Comparison of ENCODE assay signal across 23 cellular contexts in the genomic region with DNA sequence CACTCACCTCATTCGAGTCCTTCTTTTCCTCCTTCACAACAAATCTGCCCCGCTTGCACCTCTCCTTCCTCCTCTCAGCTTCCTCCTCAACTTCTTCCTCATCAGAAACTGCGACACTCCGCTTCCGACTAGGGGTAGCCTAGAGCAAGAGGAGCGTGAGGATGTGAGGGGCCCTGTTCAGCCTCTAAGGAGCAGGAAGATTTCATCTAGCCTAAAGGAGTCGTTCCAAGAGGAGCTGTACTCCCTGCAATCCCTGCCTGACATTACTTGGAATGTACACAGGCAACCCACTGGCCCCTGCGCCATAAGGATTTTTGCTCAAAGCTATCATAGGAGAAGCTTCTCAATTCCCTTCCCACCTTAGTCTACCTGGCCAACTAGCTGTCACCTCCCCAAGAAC. TPM values are rescaled to one million over a fixed set of nuclear protein-coding genes. Genes with fewer than 3 reads are reported as not detected.
DNase-seq lines count a peak whose midpoint lies in the region; ATAC-seq and TF ChIP-seq lines count a peak whose summit lies in the region.
"Had no signal": no experiment of that assay in that cellular context is flagged by ENCODE, and none has a peak within 500 bp of the region (broad histone marks: within the 10 kb centered on the region; RNA-seq: fewer than 3 reads in every experiment).

No MANE protein-coding gene starts in this region.

- H3K36me3 ChIP-seq in esophagus muscularis mucosa (peaks cover 80 to 100% (median 98%) of the 10 kb centered on the region in 4 donors), suprapubic skin (peaks cover 97% of the 10 kb centered on the region)

- TF ChIP-seq EP300 in esophagus muscularis mucosa (IDR thresholded peaks at IDR 0.05) (no peak), suprapubic skin (IDR thresholded peaks at IDR 0.05) (no peak)

- TF ChIP-seq POLR2A in esophagus muscularis mucosa (IDR thresholded peaks at IDR 0.05; ENCODE audit: low read depth) (no peak), suprapubic skin (IDR thresholded peaks at IDR 0.05) (no peak)

- TF ChIP-seq CTCF in esophagus muscularis mucosa (IDR thresholded peaks at IDR 0.05) (no peak), osteocyte (IDR thresholded peaks at IDR 0.05) (no peak), suprapubic skin (IDR thresholded peaks at IDR 0.05) (no peak)

- no peaks in the 10 kb centered on the region for H3K9me3 Mint-ChIP-seq in activated T-cell treated with anti-CD3 and anti-CD28 coated beads, Interleukin-2, amount 50 U/mL, for 24 hours
- H3K9me3 Mint-ChIP-seq in osteocyte (ENCODE audit: unreplicated experiment): no peaks in the 10 kb centered on the region
- H3K9me3 Mint-ChIP-seq: CD14-positive monocyte, GM23338, H9 had no signal

- no peaks in the 10 kb centered on the region for H3K9me3 ChIP-seq in T-helper 17 cell (ENCODE audit: control insufficient read depth, low read length, poor library complexity, severe bottlenecking)
- no peaks in the 10 kb centered on the region for H3K9me3 ChIP-seq in esophagus muscularis mucosa
- H3K9me3 ChIP-seq in suprapubic skin: no peaks in the 10 kb centered on the region
- H3K9me3 ChIP-seq: BE2C, MG63 had no signal

- peaks cover 21% of the 10 kb centered on the region for H3K4me1 Mint-ChIP-seq in activated T-cell treated with anti-CD3 and anti-CD28 coated beads, Interleukin-2, amount 50 U/mL, for 24 hours (ENCODE audit: low read depth)
- peaks cover 40% of the 10 kb centered on the region for H3K4me1 Mint-ChIP-seq in T-helper 17 cell
- H3K4me1 Mint-ChIP-seq in osteocyte (ENCODE audit: unreplicated experiment): no peaks in the 10 kb centered on the region
- H3K4me1 Mint-ChIP-seq: CD14-positive monocyte, GM23338, H9 had no signal

- H3K4me3 Mint-ChIP-seq in activated T-cell treated with anti-CD3 and anti-CD28 coated beads, Interleukin-2, amount 50 U/mL, for 24 hours: no peak overlapping the region
- H3K4me3 Mint-ChIP-seq in T-helper 17 cell (no peak overlapping the region), osteocyte (ENCODE audit: unreplicated experiment) (no peak overlapping the region)
- H3K4me3 Mint-ChIP-seq: CD14-positive monocyte, GM23338, H9 had no signal

- H3K4me1 ChIP-seq in esophagus muscularis mucosa: peaks cover 0 to 11% (median 0%) of the 10 kb centered on the region in 4 donors
- H3K4me1 ChIP-seq in suprapubic skin: no peaks in the 10 kb centered on the region
- H3K4me1 ChIP-seq: BE2C had no signal

- peaks cover 92% of the 10 kb centered on the region for H3K36me3 Mint-ChIP-seq in activated T-cell treated with anti-CD3 and anti-CD28 coated beads, Interleukin-2, amount 50 U/mL, for 24 hours (ENCODE audit: low read depth)
- peaks cover 24% of the 10 kb centered on the region for H3K36me3 Mint-ChIP-seq in T-helper 17 cell (ENCODE audit: low read depth)
- H3K36me3 Mint-ChIP-seq in osteocyte (ENCODE audit: unreplicated experiment): peaks cover 72% of the 10 kb centered on the region

- H3K4me3 ChIP-seq in esophagus muscularis mucosa: no peak overlapping the region
- H3K4me3 ChIP-seq in suprapubic skin: no peak overlapping the region
- H3K4me3 ChIP-seq: GM23338, MG63 had no signal

- WGBS in esophagus muscularis mucosa: 94% methylated on average over 8 of the region's 8 CpGs
- WGBS in suprapubic skin: 95% methylated on average over 8 of the region's 8 CpGs

- ATAC-seq in T-helper 17 cell (no peak), GM21723 (IDR thresholded peaks at IDR 0.05; ENCODE audit: unreplicated experiment) (no peak)
- ATAC-seq: GM23338 had no signal

- H3K27ac ChIP-seq in esophagus muscularis mucosa (replicated peaks in 1 of 4): no peak overlapping the region
- no peak overlapping the region for H3K27ac ChIP-seq in suprapubic skin

- intact Hi-C loops in esophagus muscularis mucosa (cut with DNase I): no loop called here

- H3K27ac Mint-ChIP-seq in activated T-cell treated with anti-CD3 and anti-CD28 coated beads, Interleukin-2, amount 50 U/mL, for 24 hours: peak overlapping the region; percentile 13
- H3K27ac Mint-ChIP-seq in T-helper 17 cell: peak overlapping the region; percentile 11
- H3K27ac Mint-ChIP-seq in osteocyte (ENCODE audit: unreplicated experiment): no peak overlapping the region
- H3K27ac Mint-ChIP-seq: GM23338 had no signal

- H3K27me3 ChIP-seq in esophagus muscularis mucosa (no peaks in the 10 kb centered on the region), suprapubic skin (no peaks in the 10 kb centered on the region)
- H3K27me3 ChIP-seq: BE2C, MG63 had no signal

- H3K27me3 Mint-ChIP-seq in activated T-cell treated with anti-CD3 and anti-CD28 coated beads, Interleukin-2, amount 50 U/mL, for 24 hours: no peaks in the 10 kb centered on the region
- H3K27me3 Mint-ChIP-seq in T-helper 17 cell: no peaks in the 10 kb centered on the region
- H3K27me3 Mint-ChIP-seq in osteocyte (ENCODE audit: unreplicated experiment): no peaks in the 10 kb centered on the region

- no peak for DNase-seq in activated T-cell treated with anti-CD3 and anti-CD28 coated beads, Interleukin-2, amount 50 U/mL, for 24 hours
- DNase-seq in activated T-cell treated with anti-CD3 and anti-CD28 coated beads for 4 hours (no peak), T-helper 17 cell (no peak), esophagus muscularis mucosa (ENCODE audit: extremely low spot score) (peak; percentile 55), osteocyte (ENCODE audit: extremely low spot score, unreplicated experiment) (peak; percentile 59), suprapubic skin (ENCODE audit: low spot score in 2 of 2) (no peak), NCI-H1105 treated with DMSO at 0.1 percent for 48 hours (lab: John Stamatoyannopoulos, UW) (no peak)
- DNase-seq: 8988T, ACHN, BE2C, COR-L47, DMS53, H9, KBM-7, MG63, NCI-H2029, NCI-H446 treated with DMSO at 0.1 percent for 48 hours, NCI-H526, RPMI8226, SHP77 had no signal

RNA-seq across cellular contexts. Expression of a gene that starts 34.5 kb away (rescaled TPM):
- 10 to 100 TPM; 28.9 to 35.9 TPM for total RNA-seq in T-helper 17 cell
- 10 to 100 TPM; 19.5 to 28.8 (median 23.8) TPM for total RNA-seq in esophagus muscularis mucosa
- total RNA-seq in osteocyte: 26.9 and 29.1 TPM in 2 replicates
- total RNA-seq in suprapubic skin: 10 to 100 TPM; 12.9 to 38.7 (median 21.3) TPM

RNA-seq across cellular contexts. Expression of a gene that starts 35.0 kb away (rescaled TPM):
- 10 to 100 TPM; 78.9 to 82.9 TPM for total RNA-seq in T-helper 17 cell
- 10 to 100 TPM; 53.0 to 78.5 (median 64.1) TPM for total RNA-seq in esophagus muscularis mucosa
- 92.9 and 93.2 TPM in 2 replicates for total RNA-seq in osteocyte
- total RNA-seq in suprapubic skin: 100 to 1,000 TPM in 1 of 4 donors, 10 to 100 TPM in 3; 48.1 to 170 (median 61.2) TPM

Comparison
In these comparisons a context has a peak if more than half of its experiments do, and no peak if none do; other contexts are left out.
1. DNase-seq: peak in esophagus muscularis mucosa (single experiment) and osteocyte (single experiment); none in activated T-cell treated with anti-CD3 and anti-CD28 coated beads, Interleukin-2, amount 50 U/mL, for 24 hours (single experiment), activated T-cell treated with anti-CD3 and anti-CD28 coated beads for 4 hours (single experiment), T-helper 17 cell (0 of 3), suprapubic skin (0 of 2) and NCI-H1105 treated with DMSO at 0.1 percent for 48 hours (single experiment).